ENCODE assay signal across 8 cellular contexts in genomic region chr1:228059536-228060457, GRCh38. TPM values are rescaled to one million over a fixed set of nuclear protein-coding genes. Genes with fewer than 3 reads are reported as not detected.
A peak's percentile ranks its signal among the peaks of the same experiment; 100 is the strongest.
DNase-seq lines count a peak whose midpoint lies in the region; ATAC-seq and TF ChIP-seq lines count a peak whose summit lies in the region.

No MANE protein-coding gene starts in this region.

- H3K4me3 ChIP-seq in PC-9 = peak overlapping the region; percentile 96
- peak overlapping the region; percentile 54 for H3K4me3 ChIP-seq in iPS-15b (ENCODE audit: low read depth, low read length)

- no peaks in the 10 kb centered on the region for H3K27me3 ChIP-seq in PC-9 (ENCODE audit: insufficient read depth, low read depth)
- peaks cover 55% of the 10 kb centered on the region for H3K27me3 ChIP-seq in iPS-15b (ENCODE audit: control insufficient read depth, insufficient read depth, low read length)

- peak overlapping the region; percentile 95 for H3K4me2 ChIP-seq in PC-9

- H3K4me1 ChIP-seq in PC-9 (replicated peaks; ENCODE audit: insufficient read depth) (peaks cover 15% of the 10 kb centered on the region), iPS-15b (ENCODE audit: control insufficient read depth, insufficient read depth, low read length) (no peaks in the 10 kb centered on the region)

- DNase-seq in PC-9 (peak; percentile 80 to 99), activated gamma-delta T cell (lab: John Stamatoyannopoulos, UW) (peak; percentile 36), occipital lobe (lab: John Stamatoyannopoulos, UW) (no peak)
- peak; percentile 78 for DNase-seq in stimulated activated CD4-positive, alpha-beta T cell treated with anti-CD3 and anti-CD28 coated beads, Interleukin-15, amount 100 ng/mL, for 24 hours

- peak overlapping the region; percentile 93 for H2AFZ ChIP-seq in PC-9

- H3K9ac ChIP-seq in iPS-15b (ENCODE audit: low read depth, low read length) = no peak overlapping the region

- ATAC-seq in GM21526 (IDR thresholded peaks at IDR 0.05; ENCODE audit: low FRiP score, unreplicated experiment) = peak; percentile 45
- ATAC-seq in HG02642 (IDR thresholded peaks at IDR 0.05; ENCODE audit: poor library complexity, unreplicated experiment) = no peak
- ATAC-seq in HG03159 (IDR thresholded peaks at IDR 0.05; ENCODE audit: unreplicated experiment) = no peak

- no peaks in the 10 kb centered on the region for H4K20me1 ChIP-seq in PC-9 (ENCODE audit: insufficient read depth)

- no peak overlapping the region for H3K27ac ChIP-seq in PC-9

- H3K36me3 ChIP-seq in PC-9 (ENCODE audit: low read depth) = no peaks in the 10 kb centered on the region
- no peaks in the 10 kb centered on the region for H3K36me3 ChIP-seq in iPS-15b (ENCODE audit: control insufficient read depth, insufficient read depth, low read length)

- no peaks in the 10 kb centered on the region for H3K79me2 ChIP-seq in PC-9 (ENCODE audit: low read depth)

- intact Hi-C loops in PC-9 (cut with micrococcal nuclease; ENCODE audit: unreplicated experiment) = loop anchor here (1.0 to 2.0 kb wide), 2 partner anchors 15 to 55 kb away; no protein-coding TSS in a partner anchor

- H3K9me3 ChIP-seq in PC-9 (ENCODE audit: insufficient read depth, low read depth) (no peaks in the 10 kb centered on the region), iPS-15b (ENCODE audit: control insufficient read depth, insufficient read depth, low read length) (no peaks in the 10 kb centered on the region)

- no peak for TF ChIP-seq CTCF in PC-9 (conservative IDR thresholded peaks at IDR 0.05)

- H3F3A ChIP-seq in PC-9 (ENCODE audit: insufficient read depth, low read depth) = peaks cover 30% of the 10 kb centered on the region

- POLR2A ChIA-PET in PC-9 (lab: Charles Lee; ENCODE audit: unreplicated experiment) = interaction anchor here (0.6 kb wide), 3 partner anchors 69 to 313 kb away, joined by 3 read pairs; partner anchors contain the start of gene IBA57

- CTCF ChIA-PET in PC-9 (lab: Charles Lee) = interaction anchor here (0.6 to 1.8 kb wide), 5 partner anchors 15 to 114 kb away, joined by 3 to 14 read pairs (median 3); no protein-coding TSS in a partner anchor

- BruUV-seq in PC-9 (replicated peaks; lab: Mats Ljungman, UMichigan) = no TSS peak

- H3K9me2 ChIP-seq in PC-9 (ENCODE audit: insufficient read depth) = no peaks in the 10 kb centered on the region

RNA-seq across cellular contexts. Expression of gene ARF1, which starts 22.7 kb away (rescaled TPM):
- total RNA-seq in PC-9 (2021) = 431 and 595 TPM in 2 replicates
- total RNA-seq in occipital lobe = 96.2 TPM

RNA-seq across cellular contexts. Expression of gene C1orf35, which starts 43.3 kb away (rescaled TPM):
- total RNA-seq in PC-9 (2021) (26.4 and 37.6 TPM in 2 replicates), occipital lobe (4.1 TPM)

RNA-seq across cellular contexts. Expression of gene MRPL55, which starts 49.3 kb away (rescaled TPM):
- total RNA-seq in PC-9 (2021) = 81.0 and 84.4 TPM in 2 replicates
- total RNA-seq in occipital lobe = 24.8 TPM

RNA-seq across cellular contexts. Expression of gene WNT3A, which starts 53.0 kb away (rescaled TPM):
- 0.24 and 0.53 TPM in 2 replicates for total RNA-seq in PC-9 (2021)
- total RNA-seq in occipital lobe = not detected
